8 cellular contexts compared by ENCODE assay signal in genomic region chrX:108091878-108092291, GRCh38. TPM values are rescaled to one million over a fixed set of nuclear protein-coding genes. Genes with fewer than 3 reads are reported as not detected.
A peak's percentile ranks its signal among the peaks of the same experiment; 100 is the strongest.
DNase-seq lines count a peak whose midpoint lies in the region; ATAC-seq and TF ChIP-seq lines count a peak whose summit lies in the region.

No MANE protein-coding gene starts in this region.

- H3K27ac Mint-ChIP-seq in CD8-positive, alpha-beta memory T cell: no peak overlapping the region

- H3K27me3 Mint-ChIP-seq in CD8-positive, alpha-beta memory T cell: peaks cover 0 to 2% of the 10 kb centered on the region in 2 donors

- CTCF ChIA-PET in CD8-positive, alpha-beta memory T cell (lab: Charles Lee): no interaction called here

- intact Hi-C loops in left ventricle myocardium inferior (cut with micrococcal nuclease): no loop called here

- H3K9ac ChIP-seq in SK-N-MC (ENCODE audit: insufficient read length): no peak overlapping the region

- no peaks in the 10 kb centered on the region for H3K27me3 ChIP-seq in CD8-positive, alpha-beta memory T cell (ENCODE audit: insufficient read depth, low read length, poor library complexity, severe bottlenecking)
- no peaks in the 10 kb centered on the region for H3K27me3 ChIP-seq in left ventricle myocardium inferior (ENCODE audit: low read depth)

- H3K9me3 Mint-ChIP-seq in CD8-positive, alpha-beta memory T cell: no peaks in the 10 kb centered on the region

- peak overlapping the region; percentile 86 for H3K27ac ChIP-seq in CD8-positive, alpha-beta memory T cell (ENCODE audit: low read depth, low read length)
- H3K27ac ChIP-seq in SK-N-MC (no peak overlapping the region), left ventricle myocardium inferior (replicated peaks) (peak overlapping the region; percentile 88), skin epidermis (peak overlapping the region in 17 of 21 experiments; percentile 8 to 89 (median 67))

- H3K9me3 ChIP-seq in CD8-positive, alpha-beta memory T cell (ENCODE audit: low read length): no peaks in the 10 kb centered on the region
- H3K9me3 ChIP-seq in SK-N-MC (ENCODE audit: low read depth, low read length): no peaks in the 10 kb centered on the region
- no peaks in the 10 kb centered on the region for H3K9me3 ChIP-seq in left ventricle myocardium inferior (replicated peaks)

- peaks cover 5% of the 10 kb centered on the region for H3K36me3 ChIP-seq in CD8-positive, alpha-beta memory T cell (ENCODE audit: insufficient read depth, low read length)
- peaks cover 7% of the 10 kb centered on the region; the same call in 1 of the 2 replicates for H3K36me3 ChIP-seq in SK-N-MC (ENCODE audit: insufficient read depth, low read length)
- H3K36me3 ChIP-seq in left ventricle myocardium inferior: peaks cover 10% of the 10 kb centered on the region

- peaks cover 11 to 24% (median 13%) of the 10 kb centered on the region in 3 donors for H3K4me1 Mint-ChIP-seq in CD8-positive, alpha-beta memory T cell

- H3K4me3 Mint-ChIP-seq in CD8-positive, alpha-beta memory T cell: no peak overlapping the region

- POLR2A ChIA-PET in CD8-positive, alpha-beta memory T cell (lab: Charles Lee): no interaction called here

- H3K36me3 Mint-ChIP-seq in CD8-positive, alpha-beta memory T cell: peaks cover 0 to 9% (median 0%) of the 10 kb centered on the region in 3 donors

- H3K4me3 ChIP-seq in CD8-positive, alpha-beta memory T cell (ENCODE audit: low read length): peak overlapping the region; percentile 91
- H3K4me3 ChIP-seq in SK-N-MC: peak overlapping the region; percentile 80
- peak overlapping the region; percentile 78 for H3K4me3 ChIP-seq in left ventricle myocardium inferior
- H3K4me3 ChIP-seq in skin epidermis: peak overlapping the region; percentile 51 to 68 (median 54)

- no peak for TF ChIP-seq CTCF in left ventricle myocardium inferior (IDR thresholded peaks at IDR 0.05; ENCODE audit: borderline replicate concordance)

- peaks cover 4% of the 10 kb centered on the region for H3K4me1 ChIP-seq in CD8-positive, alpha-beta memory T cell (ENCODE audit: insufficient read depth, low read length)
- H3K4me1 ChIP-seq in left ventricle myocardium inferior: peaks cover 29% of the 10 kb centered on the region

- peak; percentile 46 for ATAC-seq in GM19023 (IDR thresholded peaks at IDR 0.05; ENCODE audit: unreplicated experiment)
- ATAC-seq in HG03097 (IDR thresholded peaks at IDR 0.05; ENCODE audit: low FRiP score, unreplicated experiment): peak; percentile 43

- DNase-seq in CD8-positive, alpha-beta memory T cell: no peak
- DNase-seq in SK-N-MC (ENCODE audit: low read depth, low spot score) (no peak), left ventricle myocardium inferior (no peak), NCI-H748 treated with DMSO at 0.1 percent for 48 hours (lab: John Stamatoyannopoulos, UW) (no peak), OCI-M2 (lab: John Stamatoyannopoulos, UW; ENCODE audit: unreplicated experiment) (no peak)

RNA-seq across cellular contexts. Expression of gene ATG4A, which starts 0.3 kb away (rescaled TPM):
- total RNA-seq in CD8-positive, alpha-beta memory T cell: 10 to 100 TPM; 10.7 to 10.8 TPM
- 20.4 TPM for polyA plus RNA-seq in CD8-positive, alpha-beta memory T cell
- 17.4 TPM for total RNA-seq in left ventricle myocardium inferior

RNA-seq across cellular contexts. Expression of gene PSMD10, which starts 0.5 kb away (rescaled TPM):
- 10 to 100 TPM; 40.4 to 43.0 TPM for total RNA-seq in CD8-positive, alpha-beta memory T cell
- 55.2 TPM for polyA plus RNA-seq in CD8-positive, alpha-beta memory T cell
- 20.3 TPM for total RNA-seq in left ventricle myocardium inferior

RNA-seq across cellular contexts. Expression of gene VSIG1, which starts 47.0 kb away (rescaled TPM):
- total RNA-seq in CD8-positive, alpha-beta memory T cell: 1 to 10 TPM; 1.9 to 3.1 TPM
- polyA plus RNA-seq in CD8-positive, alpha-beta memory T cell: 14.9 TPM
- not detected for total RNA-seq in left ventricle myocardium inferior
